In the genomic region with DNA sequence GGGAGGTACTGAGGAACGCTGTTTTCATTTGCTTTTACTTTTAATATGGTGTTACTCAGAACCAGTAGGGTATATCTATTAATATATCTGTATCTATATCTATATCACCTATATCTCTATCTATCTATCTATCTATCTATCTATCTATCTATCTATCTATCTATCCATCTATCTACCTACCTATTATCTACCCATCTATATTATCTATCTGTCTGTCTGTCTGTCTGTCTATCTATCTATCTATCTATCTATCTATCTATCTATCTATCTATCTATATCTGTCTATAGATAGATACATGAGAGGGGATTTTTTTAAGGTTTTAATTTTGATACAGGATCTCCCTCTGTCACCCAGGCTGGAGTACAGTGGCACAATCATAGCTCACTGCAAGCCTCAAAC, we compare ENCODE assay signal across 2 cellular contexts. TPM values are rescaled to one million over a fixed set of nuclear protein-coding genes. Genes with fewer than 3 reads are reported as not detected.
"Had no signal": no experiment of that assay in that cellular context is flagged by ENCODE, and none has a peak within 500 bp of the region (broad histone marks: within the 10 kb centered on the region; RNA-seq: fewer than 3 reads in every experiment).

No MANE protein-coding gene starts in this region.

RNA-seq across cellular contexts. Expression of gene GDNF, which starts 23.1 kb away (rescaled TPM):
- total RNA-seq: G401, GM12878 had no signal
- polyA plus RNA-seq: GM12878 had no signal
